Comparison of ENCODE assay signal across 16 cellular contexts in genomic region chr5:102663771-102664530, GRCh38.
DNase-seq lines count a peak whose midpoint lies in the region; TF ChIP-seq lines count a peak whose summit lies in the region.
"Had no signal": no experiment of that assay in that cellular context is flagged by ENCODE, and none has a peak within 500 bp of the region (broad histone marks: within the 10 kb centered on the region; RNA-seq: fewer than 3 reads in every experiment).

No MANE protein-coding gene starts in this region.

- no peak overlapping the region for H3K27ac ChIP-seq in tibial artery
- H3K27ac ChIP-seq: C4-2B had no signal

- H3K36me3 ChIP-seq in tibial artery, result no peaks in the 10 kb centered on the region
- H3K36me3 ChIP-seq in HAP-1 (replicated peaks), result no peaks in the 10 kb centered on the region

- no peak for TF ChIP-seq CTCF in choroid plexus epithelial cell (conservative IDR thresholded peaks at IDR 0.05; ENCODE audit: low read depth, low read length)
- no peak for TF ChIP-seq CTCF in tibial artery (IDR thresholded peaks at IDR 0.05)

- intact Hi-C loops in tibial artery (cut with DNase I; ENCODE audit: low total_unique reads), result no loop called here

- peak overlapping the region; percentile 6 for H3K4me3 ChIP-seq in choroid plexus epithelial cell (ENCODE audit: low read depth, low read length)
- no peak overlapping the region for H3K4me3 ChIP-seq in tibial artery
- no peak overlapping the region for H3K4me3 ChIP-seq in HAP-1

- DNase-seq in DMS53 treated with DMSO at 0.1 percent for 48 hours (lab: John Stamatoyannopoulos, UW; ENCODE audit: unreplicated experiment) (peak; percentile 14), NCI-H2029 treated with DMSO at 0.1 percent for 48 hours (lab: John Stamatoyannopoulos, UW) (peak; percentile 76), choroid plexus epithelial cell (ENCODE audit: low read depth) (peak; percentile 37), myocyte (ENCODE audit: low read depth) (peak; percentile 16), tibial artery (no peak), foreskin melanocyte (no peak), HAP-1 (ENCODE audit: low spot score in 2 of 2) (no peak), NCI-H2107 (lab: John Stamatoyannopoulos, UW) (no peak)
- DNase-seq: dermis blood vessel endothelial cell; left colon; naive thymus-derived CD4-positive, alpha-beta T cell; NCI-H1105 treated with DMSO at 0.1 percent for 48 hours; NCI-H526 treated with DMSO at 0.1 percent for 48 hours; SIG-M5; stimulated activated naive CD8-positive, alpha-beta T cell treated with anti-CD3 and anti-CD28 coated beads, Interleukin-15, Interleukin-2, amounts not matched to agents 100 U/mL and 50 U/mL, for 24 hours had no signal

- H3K27me3 ChIP-seq in tibial artery (no peaks in the 10 kb centered on the region), HAP-1 (ENCODE audit: low read depth) (no peaks in the 10 kb centered on the region; the same call in 1 of the 2 replicates)

- H3K9me3 ChIP-seq in tibial artery, result no peaks in the 10 kb centered on the region
- no peaks in the 10 kb centered on the region for H3K9me3 ChIP-seq in HAP-1

- in situ Hi-C loops in HAP-1 (cut with MboI; ENCODE audit: low sequenced_read_pairs), result no loop called here

- peaks cover 0 to 12% (median 0%) of the 10 kb centered on the region in 4 donors for H3K4me1 ChIP-seq in tibial artery
- no peaks in the 10 kb centered on the region for H3K4me1 ChIP-seq in HAP-1

Comparison
In these comparisons a context has a peak if more than half of its experiments do, and no peak if none do; other contexts are left out.
1. DNase-seq: peak in DMS53 treated with DMSO at 0.1 percent for 48 hours (single experiment), NCI-H2029 treated with DMSO at 0.1 percent for 48 hours (single experiment), choroid plexus epithelial cell (single experiment) and myocyte (single experiment); none in tibial artery (0 of 2), foreskin melanocyte (single experiment), HAP-1 (0 of 2) and NCI-H2107 (single experiment).